Comparison of ENCODE assay signal across 3 cellular contexts in genomic region chr20:25071722-25072121, GRCh38.
TF ChIP-seq lines count a peak whose summit lies in the region.

No MANE protein-coding gene starts in this region.

TF ChIP-seq in GM23338, 12 proteins besides CTCF, POLR2A, EP300 and RAD21:
- TF ChIP-seq STAT1 (IDR thresholded peaks at IDR 0.05; ENCODE audit: unreplicated experiment) (no peak), JUNB (IDR thresholded peaks at IDR 0.05; ENCODE audit: unreplicated experiment) (no peak), ZNF114 (CRISPR knock-in tag; IDR thresholded peaks at IDR 0.05) (no peak)
TF ChIP-seq in GM23338: peak in this region for 0.

TF ChIP-seq in IMR-90, 13 proteins besides CTCF, POLR2A, EP300 and RAD21:
- TF ChIP-seq CEBPB (IDR thresholded peaks at IDR 0.05; ENCODE audit: low read depth, low read length) = 0 out of 2 replicates have a peak, but pooled peaks have one; percentile 10
- no peak for TF ChIP-seq SMC3 (IDR thresholded peaks at IDR 0.05; ENCODE audit: low read depth, low read length)
TF ChIP-seq in IMR-90: peak in this region for 1.

TF ChIP-seq in GM12891, 5 proteins besides CTCF, POLR2A, EP300 and RAD21:
- TF ChIP-seq TAF1 (IDR thresholded peaks at IDR 0.05; ENCODE audit: low read depth, low read length) (no peak), PAX5 (IDR thresholded peaks at IDR 0.05; ENCODE audit: insufficient read depth, low read length, severe bottlenecking) (no peak), SPI1 (IDR thresholded peaks at IDR 0.05; ENCODE audit: low read depth, low read length) (no peak), POU2F2 (IDR thresholded peaks at IDR 0.05; ENCODE audit: low read depth, low read length) (no peak), POLR2AphosphoS5 (IDR thresholded peaks at IDR 0.05; ENCODE audit: low read depth, low read length) (no peak)
TF ChIP-seq in GM12891: peak in this region for 0.
